12 cellular contexts compared by ENCODE assay signal in the genomic region with DNA sequence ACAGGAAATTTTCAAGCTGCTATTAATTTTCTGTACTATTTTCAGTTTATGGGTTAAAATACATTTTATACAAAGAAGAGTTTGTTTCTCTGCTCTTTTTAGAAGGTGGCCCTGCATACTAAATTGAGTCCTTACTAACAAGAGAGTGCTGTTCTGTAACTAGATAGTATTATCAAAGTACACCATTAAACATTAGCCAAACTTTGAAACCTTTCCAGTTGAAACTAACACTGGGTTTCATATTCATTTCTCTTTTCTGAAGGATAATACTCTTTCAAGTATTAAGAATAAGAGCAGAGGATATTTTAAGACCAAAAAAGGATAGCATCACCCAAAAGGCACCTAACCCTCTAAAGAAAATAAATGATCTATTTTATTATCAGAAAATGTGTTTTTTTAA. TPM values are rescaled to one million over a fixed set of nuclear protein-coding genes. Genes with fewer than 3 reads are reported as not detected.
DNase-seq lines count a peak whose midpoint lies in the region; ATAC-seq and TF ChIP-seq lines count a peak whose summit lies in the region.
"Had no signal": no experiment of that assay in that cellular context is flagged by ENCODE, and none has a peak within 500 bp of the region (broad histone marks: within the 10 kb centered on the region; RNA-seq: fewer than 3 reads in every experiment).

No MANE protein-coding gene starts in this region.

- peak overlapping the region; percentile 41 for H3K9ac ChIP-seq in adipocyte (ENCODE audit: low read length)

- BruUV-seq in Caco-2 (replicated peaks; lab: Mats Ljungman, UMichigan): no TSS peak

- CTCF ChIA-PET in Caco-2 (lab: Charles Lee): interaction anchor here (1.2 to 1.3 kb wide), 2 partner anchors 62 to 193 kb away, joined by 3 to 5 read pairs; a partner anchor contains a TSS

- ATAC-seq in GM19043 (IDR thresholded peaks at IDR 0.05; ENCODE audit: low read depth, unreplicated experiment): peak; percentile 50
- peak; percentile 58 for ATAC-seq in GM21786 (IDR thresholded peaks at IDR 0.05; ENCODE audit: unreplicated experiment)
- no peak for ATAC-seq in GM18498 (IDR thresholded peaks at IDR 0.05; ENCODE audit: unreplicated experiment)
- ATAC-seq: WTC11 had no signal

- H3K4me3 Mint-ChIP-seq in osteocyte (ENCODE audit: unreplicated experiment) (no peak overlapping the region), Caco-2 (ENCODE audit: unreplicated experiment) (no peak overlapping the region)
- H3K4me3 Mint-ChIP-seq: memory B cell, WTC11 had no signal

- H3K36me3 ChIP-seq in adipocyte (ENCODE audit: control insufficient read depth, insufficient read depth, low read length, severe bottlenecking): peaks cover 18% of the 10 kb centered on the region
- peaks cover 1% of the 10 kb centered on the region; the same call in 1 of the 2 replicates for H3K36me3 ChIP-seq in Caco-2 (ENCODE audit: control insufficient read depth, insufficient read depth, low read length)
- H3K36me3 ChIP-seq: ovary had no signal

- H3K4me3 ChIP-seq in adipocyte (ENCODE audit: low read length) (no peak overlapping the region), Caco-2 (ENCODE audit: low read depth, low read length) (no peak overlapping the region)
- H3K4me3 ChIP-seq: ovary, SK-N-MC, thoracic aorta had no signal

- POLR2A ChIA-PET in Caco-2 (lab: Charles Lee): no interaction called here

- H3K9me3 ChIP-seq in adipocyte (ENCODE audit: control insufficient read depth, low read length) (no peaks in the 10 kb centered on the region), Caco-2 (no peaks in the 10 kb centered on the region)
- H3K9me3 ChIP-seq: ovary, thoracic aorta had no signal

- H3K9me3 Mint-ChIP-seq in osteocyte (ENCODE audit: unreplicated experiment): no peaks in the 10 kb centered on the region
- no peaks in the 10 kb centered on the region for H3K9me3 Mint-ChIP-seq in Caco-2 (ENCODE audit: unreplicated experiment)
- H3K9me3 Mint-ChIP-seq: memory B cell, WTC11 had no signal

- no peak for DNase-seq in adipocyte (ENCODE audit: low read depth)
- DNase-seq in osteocyte (ENCODE audit: extremely low spot score, unreplicated experiment): no peak
- no peak for DNase-seq in Caco-2
- DNase-seq in NOMO-1 (lab: John Stamatoyannopoulos, UW; ENCODE audit: unreplicated experiment in 2 of 2): no peak
- DNase-seq: ovary had no signal

- intact Hi-C loops in Caco-2 (cut with micrococcal nuclease; ENCODE audit: unreplicated experiment): loop anchor here (5.0 kb wide), 1 partner anchor 109 kb away; no protein-coding TSS in a partner anchor

- H3K4me1 ChIP-seq in adipocyte (ENCODE audit: control insufficient read depth, insufficient read depth, low read length): peaks cover 39% of the 10 kb centered on the region
- no peaks in the 10 kb centered on the region for H3K4me1 ChIP-seq in Caco-2

- H3K27me3 ChIP-seq in adipocyte (replicated peaks; ENCODE audit: control insufficient read depth, insufficient read depth, low read length): no peaks in the 10 kb centered on the region
- H3K27me3 ChIP-seq in Caco-2 (replicated peaks; ENCODE audit: control insufficient read depth, insufficient read depth, low read length): no peaks in the 10 kb centered on the region
- H3K27me3 ChIP-seq: ovary had no signal

- TF ChIP-seq CTCF in osteocyte (IDR thresholded peaks at IDR 0.05) (no peak), Caco-2 (IDR thresholded peaks at IDR 0.05; ENCODE audit: insufficient read depth in 1 of 2, low read depth in 1 of 2, low read length in 1 of 2, severe bottlenecking in 1 of 2, unreplicated experiment in 1 of 2) (no peak)

- H3K27me3 Mint-ChIP-seq in osteocyte (ENCODE audit: unreplicated experiment): no peaks in the 10 kb centered on the region
- no peaks in the 10 kb centered on the region for H3K27me3 Mint-ChIP-seq in Caco-2 (ENCODE audit: insufficient read depth, unreplicated experiment)
- H3K27me3 Mint-ChIP-seq: memory B cell had no signal

- H3K4me1 Mint-ChIP-seq in osteocyte (ENCODE audit: unreplicated experiment) (peaks cover 28% of the 10 kb centered on the region), Caco-2 (ENCODE audit: low read depth, unreplicated experiment) (peaks cover 7% of the 10 kb centered on the region)

- H3K36me3 Mint-ChIP-seq in osteocyte (ENCODE audit: unreplicated experiment) (peaks cover 12% of the 10 kb centered on the region), Caco-2 (ENCODE audit: insufficient read depth, unreplicated experiment) (peaks cover 6% of the 10 kb centered on the region)
- H3K36me3 Mint-ChIP-seq: WTC11 had no signal

- H3K27ac Mint-ChIP-seq in osteocyte (ENCODE audit: unreplicated experiment) (peak overlapping the region; percentile 77), Caco-2 (ENCODE audit: unreplicated experiment) (no peak overlapping the region)
- H3K27ac Mint-ChIP-seq: memory B cell, WTC11 had no signal

RNA-seq across cellular contexts. Expression of a gene that starts 47.2 kb away (rescaled TPM):
- total RNA-seq in osteocyte: 216 and 221 TPM in 2 replicates
- 134 and 136 TPM in 2 replicates for total RNA-seq in Caco-2 (2022)
